Comparison of ENCODE assay signal across 11 cellular contexts in genomic region chr11:128496249-128496648, GRCh38.
DNase-seq lines count a peak whose midpoint lies in the region; ATAC-seq, FAIRE-seq and TF ChIP-seq lines count a peak whose summit lies in the region.
"Had no signal": no experiment of that assay in that cellular context is flagged by ENCODE, and none has a peak within 500 bp of the region (broad histone marks: within the 10 kb centered on the region; RNA-seq: fewer than 3 reads in every experiment).

No MANE protein-coding gene starts in this region.

- DNase-seq in NCI-H2196 treated with DMSO at 0.1 percent for 48 hours (lab: John Stamatoyannopoulos, UW; ENCODE audit: unreplicated experiment) (peak; percentile 45), NCI-H2196 (lab: John Stamatoyannopoulos, UW; ENCODE audit: unreplicated experiment) (no peak), kidney (no peak), NCI-H510A treated with DMSO at 0.1 percent for 48 hours (lab: John Stamatoyannopoulos, UW) (no peak), HEK293T (ENCODE audit: extremely low spot score) (no peak)
- no peak for DNase-seq in activated CD8-positive, alpha-beta T cell treated with anti-CD3 and anti-CD28 coated beads, Interleukin-2, amount 10 ng/mL, durations not matched to agents 7 days and 5 days
- no peak for DNase-seq in stimulated activated naive CD8-positive, alpha-beta T cell treated with anti-CD3 and anti-CD28 coated beads, Interleukin-15, amount 100 ng/mL, for 72 hours
- DNase-seq: activated effector memory CD4-positive, alpha-beta T cell treated with Interleukin-2 at 50 U/mL for 16 hours; glutamatergic neuron had no signal

- peak overlapping the region; percentile 73 for H3K4me3 Mint-ChIP-seq in activated CD8-positive, alpha-beta T cell treated with anti-CD3 and anti-CD28 coated beads, Interleukin-2, amount 10 ng/mL, durations not matched to agents 7 days and 5 days
- peak overlapping the region; percentile 74 to 95 for H3K4me3 Mint-ChIP-seq in stimulated activated naive CD8-positive, alpha-beta T cell treated with anti-CD3 and anti-CD28 coated beads, Interleukin-15, amount 100 ng/mL, for 72 hours

- H3K9me3 Mint-ChIP-seq in activated CD8-positive, alpha-beta T cell treated with anti-CD3 and anti-CD28 coated beads, Interleukin-2, amount 10 ng/mL, durations not matched to agents 7 days and 5 days (ENCODE audit: insufficient read depth): no peaks in the 10 kb centered on the region
- H3K9me3 Mint-ChIP-seq in stimulated activated naive CD8-positive, alpha-beta T cell treated with anti-CD3 and anti-CD28 coated beads, Interleukin-15, amount 100 ng/mL, for 72 hours: no peaks in the 10 kb centered on the region

- no peak for ATAC-seq in activated CD8-positive, alpha-beta T cell treated with anti-CD3 and anti-CD28 coated beads, Interleukin-2, amount 10 ng/mL, durations not matched to agents 7 days and 5 days
- no peak for ATAC-seq in stimulated activated naive CD8-positive, alpha-beta T cell treated with anti-CD3 and anti-CD28 coated beads, Interleukin-15, amount 100 ng/mL, for 72 hours
- ATAC-seq in GM21447 (IDR thresholded peaks at IDR 0.05; ENCODE audit: unreplicated experiment): no peak

- H3K9me3 ChIP-seq in kidney (ENCODE audit: control insufficient read depth in 1 of 2, low read length in 2 of 2): no peaks in the 10 kb centered on the region

- H3K36me3 Mint-ChIP-seq in activated CD8-positive, alpha-beta T cell treated with anti-CD3 and anti-CD28 coated beads, Interleukin-2, amount 10 ng/mL, durations not matched to agents 7 days and 5 days (ENCODE audit: low read depth): peaks cover 93% of the 10 kb centered on the region

- no peak for FAIRE-seq in kidney (lab: Jason Lieb, UNC)

- H3K36me3 ChIP-seq in kidney (ENCODE audit: control insufficient read depth in 1 of 2, insufficient read depth in 2 of 2, low read length in 2 of 2): no peaks in the 10 kb centered on the region

- peaks cover 30 to 42% of the 10 kb centered on the region in 2 donors for H3K4me1 ChIP-seq in kidney (ENCODE audit: control insufficient read depth in 1 of 2, insufficient read depth in 1 of 2, low read depth in 1 of 2, low read length in 2 of 2)

- H3K27ac Mint-ChIP-seq in activated CD8-positive, alpha-beta T cell treated with anti-CD3 and anti-CD28 coated beads, Interleukin-2, amount 10 ng/mL, durations not matched to agents 7 days and 5 days: peak overlapping the region; percentile 81
- peak overlapping the region; percentile 98 to 100 for H3K27ac Mint-ChIP-seq in stimulated activated naive CD8-positive, alpha-beta T cell treated with anti-CD3 and anti-CD28 coated beads, Interleukin-15, amount 100 ng/mL, for 72 hours

- peak overlapping the region; percentile 0 to 45 for H3K27ac ChIP-seq in kidney (ENCODE audit: low read depth in 2 of 2, low read length in 2 of 2)
- H3K27ac ChIP-seq: 22Rv1 had no signal

- H3K9ac ChIP-seq in kidney (ENCODE audit: low read length in 2 of 2): no peak overlapping the region

- intact Hi-C loops in kidney (cut with DNase I): no loop called here

- no peak for TF ChIP-seq CTCF in kidney (IDR thresholded peaks at IDR 0.05; ENCODE audit: borderline replicate concordance, extremely low read depth, insufficient read depth)

- POLR2A ChIA-PET in activated CD8-positive, alpha-beta T cell treated with anti-CD3 and anti-CD28 coated beads, Interleukin-2, amount 10 ng/mL, durations not matched to agents 7 days and 5 days (lab: Charles Lee): interaction anchor here (0.6 to 23.0 kb wide), 9 partner anchors 10 to 41 kb away, joined by 3 to 652 read pairs (median 4); no protein-coding TSS in a partner anchor
- POLR2A ChIA-PET in HEK293T (lab: Yijun Ruan, JAX): no interaction called here

- H3K27me3 Mint-ChIP-seq in activated CD8-positive, alpha-beta T cell treated with anti-CD3 and anti-CD28 coated beads, Interleukin-2, amount 10 ng/mL, durations not matched to agents 7 days and 5 days (ENCODE audit: low read depth): no peaks in the 10 kb centered on the region
- no peaks in the 10 kb centered on the region for H3K27me3 Mint-ChIP-seq in stimulated activated naive CD8-positive, alpha-beta T cell treated with anti-CD3 and anti-CD28 coated beads, Interleukin-15, amount 100 ng/mL, for 72 hours

- H3K4me3 ChIP-seq in kidney (ENCODE audit: low read length in 2 of 2): no peak overlapping the region

- CTCF ChIA-PET in activated CD8-positive, alpha-beta T cell treated with anti-CD3 and anti-CD28 coated beads, Interleukin-2, amount 10 ng/mL, durations not matched to agents 7 days and 5 days (lab: Charles Lee): interaction anchor here (1.4 to 14.5 kb wide), 4 partner anchors 10 to 135 kb away, joined by 4 to 212 read pairs (median 16); no protein-coding TSS in a partner anchor
- CTCF ChIA-PET in HEK293T (lab: Yijun Ruan, JAX): no interaction called here

- H3K4me1 Mint-ChIP-seq in activated CD8-positive, alpha-beta T cell treated with anti-CD3 and anti-CD28 coated beads, Interleukin-2, amount 10 ng/mL, durations not matched to agents 7 days and 5 days (ENCODE audit: low read depth): peaks cover 95% of the 10 kb centered on the region
- H3K4me1 Mint-ChIP-seq in stimulated activated naive CD8-positive, alpha-beta T cell treated with anti-CD3 and anti-CD28 coated beads, Interleukin-15, amount 100 ng/mL, for 72 hours: peaks cover 96% of the 10 kb centered on the region

TF ChIP-seq in HEK293T, 16 proteins besides CTCF, POLR2A, EP300 and RAD21:
- no peak for TF ChIP-seq ARNT (IDR thresholded peaks at IDR 0.05)
- TF ChIP-seq ELF4 (IDR thresholded peaks at IDR 0.05): no peak
- no peak for TF ChIP-seq ZNF384 (IDR thresholded peaks at IDR 0.05)
- TF ChIP-seq L3MBTL2 (conservative IDR thresholded peaks at IDR 0.05): no peak
- TF ChIP-seq TARDBP (IDR thresholded peaks at IDR 0.05): no peak
- TF ChIP-seq NFRKB (IDR thresholded peaks at IDR 0.05): no peak
- no peak for TF ChIP-seq HDGF (IDR thresholded peaks at IDR 0.05; ENCODE audit: borderline replicate concordance)
- no peak for TF ChIP-seq SUZ12 (IDR thresholded peaks at IDR 0.05)
- TF ChIP-seq SP1 (IDR thresholded peaks at IDR 0.05): no peak
- no peak for TF ChIP-seq CTBP1 (IDR thresholded peaks at IDR 0.05; ENCODE audit: borderline replicate concordance)
- TF ChIP-seq PKNOX1 (IDR thresholded peaks at IDR 0.05): no peak
